Comparison of ENCODE assay signal across 23 cellular contexts in genomic region chr7:8092140-8092539, GRCh38.
"Had no signal": no experiment of that assay in that cellular context is flagged by ENCODE, and none has a peak within 500 bp of the region (broad histone marks: within the 10 kb centered on the region; RNA-seq: fewer than 3 reads in every experiment).

No MANE protein-coding gene starts in this region.

- DNase-seq: activated CD4-positive, alpha-beta memory T cell treated with anti-CD3 and anti-CD28 coated beads for 36 hours; activated CD4-positive, alpha-beta T cell treated with anti-CD3 and anti-CD28 coated beads for 48 hours; activated naive CD4-positive, alpha-beta T cell treated with Interleukin-2 at 50 U/mL for 16 hours; activated T-cell treated with anti-CD3 and anti-CD28 coated beads, Interleukin-2, amount 50 U/mL, for 48 hours; central memory CD4-positive, alpha-beta T cell; dermis blood vessel endothelial cell; effector CD8-positive, alpha-beta T cell; heart left ventricle; islet precursor cell; lower lobe of right lung; naive thymus-derived CD4-positive, alpha-beta T cell; occipital lobe; sigmoid colon; spleen; stimulated activated CD4-positive, alpha-beta T cell treated with anti-CD3 and anti-CD28 coated beads, Interleukin-4, amount 100 ng/mL, for 1 hour; stimulated activated naive CD4-positive, alpha-beta T cell; T1000; testis; uterus had no signal

- H3K27ac Mint-ChIP-seq: activated CD4-positive, alpha-beta memory T cell treated with anti-CD3 and anti-CD28 coated beads for 36 hours; brain; T-helper 1 cell treated with Interleukin-12 subunit alpha and Interleukin-12 subunit beta and Interleukin-4 antibody, amounts not matched to agents 30 μg/mL and 1 μg/mL, for 36 hours had no signal

- H3K4me3 Mint-ChIP-seq: activated CD4-positive, alpha-beta memory T cell treated with anti-CD3 and anti-CD28 coated beads for 36 hours; brain; naive thymus-derived CD4-positive, alpha-beta T cell; neural crest cell; T-helper 1 cell treated with Interleukin-12 subunit alpha and Interleukin-12 subunit beta and Interleukin-4 antibody, amounts not matched to agents 30 μg/mL and 1 μg/mL, for 36 hours had no signal

- H3K9me3 ChIP-seq: heart left ventricle, lower lobe of right lung, sigmoid colon, testis, uterus had no signal

- H3K27ac ChIP-seq: heart left ventricle, lower lobe of right lung, sigmoid colon, spleen, testis, uterus had no signal

- H3K36me3 ChIP-seq: lower lobe of right lung, sigmoid colon, uterus had no signal

- H3K9me3 Mint-ChIP-seq: activated CD4-positive, alpha-beta memory T cell treated with anti-CD3 and anti-CD28 coated beads for 36 hours; neural crest cell; T-helper 1 cell treated with Interleukin-12 subunit alpha and Interleukin-12 subunit beta and Interleukin-4 antibody, amounts not matched to agents 30 μg/mL and 1 μg/mL, for 36 hours had no signal

- H3K4me1 ChIP-seq: heart left ventricle, lower lobe of right lung, sigmoid colon, spleen, testis, uterus had no signal

- H3K27me3 Mint-ChIP-seq: activated CD4-positive, alpha-beta memory T cell treated with anti-CD3 and anti-CD28 coated beads for 36 hours; brain; naive thymus-derived CD4-positive, alpha-beta T cell had no signal

- H3K27me3 ChIP-seq: heart left ventricle, sigmoid colon, spleen, testis, uterus had no signal

- H3K4me3 ChIP-seq: heart left ventricle, lower lobe of right lung, sigmoid colon, spleen, testis, uterus had no signal

- H3K4me1 Mint-ChIP-seq: brain, neural crest cell had no signal

- ATAC-seq: esophagus mucosa; heart left ventricle; lower lobe of right lung; naive thymus-derived CD4-positive, alpha-beta T cell had no signal
